22 cellular contexts compared by ENCODE assay signal in genomic region chr11:29435421-29435820, GRCh38.
"Had no signal": no experiment of that assay in that cellular context is flagged by ENCODE, and none has a peak within 500 bp of the region (broad histone marks: within the 10 kb centered on the region; RNA-seq: fewer than 3 reads in every experiment).

No MANE protein-coding gene starts in this region.

- H3K27me3 ChIP-seq: ascending aorta, colonic mucosa, gastroesophageal sphincter, heart right ventricle, ovary, right lobe of liver, spleen had no signal

- FAIRE-seq: endometrium had no signal

- DNase-seq: activated CD4-positive, CD25-positive, alpha-beta regulatory T cell treated with anti-CD3 and anti-CD28 coated beads, Interleukin-2, amount 50 U/mL, for 72 hours; activated CD8-positive, alpha-beta memory T cell treated with anti-CD3 and anti-CD28 coated beads for 24 hours; activated CD8-positive, alpha-beta memory T cell treated with anti-CD3 and anti-CD28 coated beads, Interleukin-2, amount 50 U/mL, for 48 hours; activated effector memory CD4-positive, alpha-beta T cell treated with anti-CD3 and anti-CD28 coated beads, Interleukin-2, amount 50 U/mL, for 16 hours; activated naive CD4-positive, alpha-beta T cell treated with anti-CD3 and anti-CD28 coated beads, Interleukin-2, amount 50 U/mL, for 16 hours; activated T-cell treated with anti-CD3 and anti-CD28 coated beads, Interleukin-2, amount 50 U/mL, for 72 hours; central memory CD4-positive, alpha-beta T cell; colonic mucosa; heart right ventricle; mesendoderm; naive thymus-derived CD8-positive, alpha-beta T cell; ovary; psoas muscle; right lobe of liver; spleen; stimulated activated naive B cell treated with anti-CD40 and anti-IgM and Interleukin-4, amounts not matched to agents 10 μg/mL and 1 μg/mL and 100 μg/mL, for 72 hours; SW 1271; T-helper 2 cell had no signal

- H3K4me3 ChIP-seq: ascending aorta, colonic mucosa, gastroesophageal sphincter, heart right ventricle, ovary, psoas muscle, right lobe of liver, spleen, thoracic aorta had no signal

- H3K36me3 ChIP-seq: ascending aorta, colonic mucosa, gastroesophageal sphincter, heart right ventricle, ovary, right lobe of liver, spleen, thoracic aorta had no signal

- ATAC-seq: activated T-cell treated with anti-CD3 and anti-CD28 coated beads, Interleukin-2, amount 50 U/mL, for 72 hours; gastroesophageal sphincter; heart right ventricle; naive thymus-derived CD8-positive, alpha-beta T cell; psoas muscle; right lobe of liver; stimulated activated naive B cell treated with anti-CD40 and anti-IgM and Interleukin-4, amounts not matched to agents 10 μg/mL and 1 μg/mL and 100 μg/mL, for 72 hours had no signal
